Comparison of ENCODE assay signal across 22 cellular contexts in the genomic region with DNA sequence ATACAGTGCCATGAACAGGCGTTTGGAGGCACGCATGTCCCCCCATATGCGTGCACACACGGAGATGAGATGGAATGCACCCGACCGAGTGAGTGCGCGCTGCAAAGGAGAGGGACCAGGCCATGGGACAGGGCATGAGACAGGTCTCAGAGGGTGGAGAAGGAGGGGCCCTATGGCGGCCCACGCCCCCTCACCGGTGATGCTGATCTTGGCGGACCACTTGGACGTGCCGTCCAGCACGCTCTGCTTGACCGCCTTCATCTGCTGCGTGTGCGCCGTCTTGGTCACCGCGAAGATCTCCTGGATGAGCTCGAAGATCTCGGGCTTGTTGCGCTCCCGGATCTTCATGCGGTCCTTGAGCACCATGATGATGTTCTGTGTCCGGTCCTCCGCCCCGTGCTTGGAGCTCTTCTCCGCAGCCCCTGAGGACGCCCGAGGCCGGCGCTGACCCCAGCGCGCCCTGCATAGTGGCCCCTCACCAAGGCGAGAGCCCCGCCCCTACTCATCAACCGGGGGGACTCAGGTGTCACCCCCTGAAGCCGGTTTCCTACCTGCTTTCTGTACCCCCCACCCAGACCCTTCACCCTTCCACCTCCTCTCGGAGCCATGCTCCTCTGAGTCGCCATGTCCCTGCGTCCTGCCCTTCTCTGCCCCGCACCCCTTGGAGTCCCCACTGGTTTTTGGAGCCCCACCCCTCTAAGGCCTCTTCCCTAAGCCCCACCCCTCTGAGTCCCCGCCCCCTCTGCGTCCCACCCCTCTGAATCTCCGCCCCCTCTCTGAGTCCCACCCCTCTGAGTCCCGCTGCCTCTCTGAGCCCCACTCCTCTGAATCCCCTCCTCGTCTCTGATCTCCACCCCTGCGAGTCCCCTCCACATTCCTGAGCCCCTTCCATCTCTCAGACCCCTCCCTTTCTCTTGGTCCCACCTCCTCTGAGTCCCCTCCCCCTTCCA.
"Had no signal": no experiment of that assay in that cellular context is flagged by ENCODE, and none has a peak within 500 bp of the region (broad histone marks: within the 10 kb centered on the region; RNA-seq: fewer than 3 reads in every experiment).

No MANE protein-coding gene starts in this region.

- H3K4me3 Mint-ChIP-seq: activated CD4-positive, alpha-beta T cell treated with anti-CD3 and anti-CD28 coated beads for 36 hours; activated T-cell treated with anti-CD3 and anti-CD28 coated beads, Interleukin-2, amount 50 U/mL, for 24 hours; activated T-helper 17 cell treated with anti-CD3 and anti-CD28 coated beads, Interleukin-2, amount 50 U/mL, for 72 hours; naive thymus-derived CD8-positive, alpha-beta T cell; stimulated activated naive CD8-positive, alpha-beta T cell treated with anti-CD3 and anti-CD28 coated beads, Interleukin-15, amount 100 ng/mL, for 72 hours had no signal

- H3K4me1 ChIP-seq: esophagus squamous epithelium, gastroesophageal sphincter, prostate gland, tibial artery had no signal

- H3K36me3 Mint-ChIP-seq: activated naive CD4-positive, alpha-beta T cell treated with anti-CD3 and anti-CD28 coated beads, Interleukin-2, amount 50 U/mL, for 72 hours; naive thymus-derived CD8-positive, alpha-beta T cell had no signal

- H3K36me3 ChIP-seq: esophagus squamous epithelium, gastroesophageal sphincter, ovary, prostate gland, tibial artery had no signal

- DNase-seq: activated CD4-positive, alpha-beta T cell treated with anti-CD3 and anti-CD28 coated beads, Interleukin-2, amount 50 U/mL, for 4 hours; activated CD8-positive, alpha-beta memory T cell treated with anti-CD3 and anti-CD28 coated beads for 24 hours; activated CD8-positive, alpha-beta memory T cell treated with anti-CD3 and anti-CD28 coated beads, Interleukin-2, amount 50 U/mL, for 4 hours; activated T-cell treated with anti-CD3 and anti-CD28 coated beads, Interleukin-2, amount 50 U/mL, for 24 hours; central memory CD4-positive, alpha-beta T cell; effector memory CD4-positive, alpha-beta T cell; esophagus squamous epithelium; head of caudate nucleus; naive thymus-derived CD8-positive, alpha-beta T cell; ovary; stimulated activated CD4-positive, alpha-beta T cell treated with anti-CD3 and anti-CD28 coated beads, Interleukin-12 subunit alpha, Interleukin-12 subunit beta, amount 100 ng/mL, for 4 hours; stimulated activated CD4-positive, alpha-beta T cell treated with anti-CD3 and anti-CD28 coated beads, Interleukin-1b, Interleukin-23, amount 100 ng/mL, for 48 hours; stimulated activated naive CD8-positive, alpha-beta T cell treated with anti-CD3 and anti-CD28 coated beads, Interleukin-15, amount 100 ng/mL, for 72 hours; T-helper 1 cell; tibial artery had no signal

- H3K9me3 ChIP-seq: esophagus squamous epithelium, gastroesophageal sphincter, ovary, prostate gland, tibial artery had no signal

- H3K4me1 Mint-ChIP-seq: activated CD4-positive, alpha-beta T cell treated with anti-CD3 and anti-CD28 coated beads for 36 hours; activated T-helper 17 cell treated with anti-CD3 and anti-CD28 coated beads, Interleukin-2, amount 50 U/mL, for 72 hours; naive thymus-derived CD8-positive, alpha-beta T cell; stimulated activated naive CD8-positive, alpha-beta T cell treated with anti-CD3 and anti-CD28 coated beads, Interleukin-15, amount 100 ng/mL, for 72 hours had no signal

- H3K27ac Mint-ChIP-seq: activated CD4-positive, alpha-beta T cell treated with anti-CD3 and anti-CD28 coated beads for 36 hours; activated naive CD4-positive, alpha-beta T cell treated with anti-CD3 and anti-CD28 coated beads, Interleukin-2, amount 50 U/mL, for 72 hours; activated T-cell treated with anti-CD3 and anti-CD28 coated beads, Interleukin-2, amount 50 U/mL, for 24 hours; activated T-helper 17 cell treated with anti-CD3 and anti-CD28 coated beads, Interleukin-2, amount 50 U/mL, for 72 hours; naive thymus-derived CD8-positive, alpha-beta T cell; stimulated activated naive CD8-positive, alpha-beta T cell treated with anti-CD3 and anti-CD28 coated beads, Interleukin-15, amount 100 ng/mL, for 72 hours had no signal

- H3K27me3 ChIP-seq: ovary had no signal

- H3K4me3 ChIP-seq: esophagus squamous epithelium, gastroesophageal sphincter, lung, ovary, prostate gland, tibial artery had no signal

- H3K27ac ChIP-seq: esophagus squamous epithelium, gastroesophageal sphincter, ovary, prostate gland, tibial artery had no signal

- ATAC-seq: activated CD4-positive, alpha-beta T cell treated with anti-CD3 and anti-CD28 coated beads for 36 hours; activated naive CD4-positive, alpha-beta T cell treated with anti-CD3 and anti-CD28 coated beads, Interleukin-2, amount 50 U/mL, for 72 hours; activated T-helper 17 cell treated with anti-CD3 and anti-CD28 coated beads, Interleukin-2, amount 50 U/mL, for 72 hours; gastroesophageal sphincter; left lobe of liver; naive thymus-derived CD8-positive, alpha-beta T cell; stimulated activated naive CD8-positive, alpha-beta T cell treated with anti-CD3 and anti-CD28 coated beads, Interleukin-15, amount 100 ng/mL, for 72 hours had no signal

- H3K9me3 Mint-ChIP-seq: activated naive CD4-positive, alpha-beta T cell treated with anti-CD3 and anti-CD28 coated beads, Interleukin-2, amount 50 U/mL, for 72 hours; activated T-cell treated with anti-CD3 and anti-CD28 coated beads, Interleukin-2, amount 50 U/mL, for 24 hours; activated T-helper 17 cell treated with anti-CD3 and anti-CD28 coated beads, Interleukin-2, amount 50 U/mL, for 72 hours; naive thymus-derived CD8-positive, alpha-beta T cell; stimulated activated naive CD8-positive, alpha-beta T cell treated with anti-CD3 and anti-CD28 coated beads, Interleukin-15, amount 100 ng/mL, for 72 hours had no signal
